Comparison of ENCODE assay signal across 8 cellular contexts in the genomic region with DNA sequence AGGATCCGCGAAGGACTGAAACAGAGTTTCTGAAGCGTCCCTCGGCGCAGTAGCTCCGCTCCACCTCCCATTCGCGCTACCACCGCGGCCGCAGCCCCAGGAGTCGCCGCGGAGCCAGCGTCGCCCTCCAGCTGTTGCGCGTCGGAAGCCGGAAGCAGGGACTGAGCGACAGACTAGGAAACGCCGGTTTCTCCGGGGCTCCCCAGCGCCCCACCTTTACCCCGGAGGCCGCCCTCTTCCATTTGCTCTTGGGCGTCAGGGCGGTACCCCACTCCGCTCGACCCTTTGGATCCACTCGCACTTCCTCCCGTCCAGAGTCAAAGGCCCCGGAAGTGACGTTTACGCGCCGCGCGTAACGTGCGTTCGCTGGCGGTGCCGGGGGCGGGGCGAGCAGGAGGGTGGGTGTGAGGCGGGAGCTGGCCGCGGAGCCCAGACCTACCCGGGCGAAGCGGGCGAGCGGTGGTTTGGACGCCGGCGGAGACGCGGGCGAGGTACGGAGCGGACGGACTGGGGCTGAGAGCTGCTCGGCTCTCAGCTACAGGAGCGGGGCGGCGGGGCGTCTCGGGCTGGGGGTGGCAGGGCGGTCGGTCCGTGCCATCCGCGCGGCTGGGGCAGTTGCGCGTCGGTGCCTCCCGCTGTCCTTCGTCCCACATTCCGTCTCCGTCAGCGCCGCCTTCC. TPM values are rescaled to one million over a fixed set of nuclear protein-coding genes. Genes with fewer than 3 reads are reported as not detected.
DNase-seq lines count a peak whose midpoint lies in the region; ATAC-seq and TF ChIP-seq lines count a peak whose summit lies in the region.

A gene (plus strand): TSS at position 432 of the 678 bp plus-strand sequence. CDS start 31,167 bp downstream, outside the sequence.

- intact Hi-C loops in activated CD4-positive, alpha-beta T cell treated with anti-CD3 and anti-CD28 coated beads, Interleukin-2, amount 10 ng/mL, durations not matched to agents 24 days and 14 days (cut with micrococcal nuclease), result loop anchor here (1.0 to 5.0 kb wide), 10 partner anchors 19 to 256 kb away; a partner anchor contains a TSS
- intact Hi-C loops in colonic mucosa (cut with DNase I), result no loop called here

- peaks cover 8 to 15% (median 12%) of the 10 kb centered on the region in 11 experiments; a peak in 21 of 22 replicates for H3K9me3 ChIP-seq in BLaER1 treated with 17β-estradiol and CSF1 and Interleukin-3, amounts not matched to agents 10 nM and 100 nM (replicated peaks in 1 of 11)
- no peaks in the 10 kb centered on the region for H3K9me3 ChIP-seq in colonic mucosa

- H3K4me1 ChIP-seq in BLaER1 treated with 17β-estradiol and CSF1 and Interleukin-3, amounts not matched to agents 10 nM and 100 nM, result peaks cover 30 to 57% (median 43%) of the 10 kb centered on the region in 10 experiments
- H3K4me1 ChIP-seq in colonic mucosa, result no peaks in the 10 kb centered on the region

- no peaks in the 10 kb centered on the region for H3K27me3 ChIP-seq in BLaER1 treated with 17β-estradiol and CSF1 and Interleukin-3, amounts not matched to agents 10 nM and 100 nM
- H3K27me3 ChIP-seq in colonic mucosa (no peaks in the 10 kb centered on the region), layer of hippocampus (ENCODE audit: control insufficient read depth, insufficient read depth, low read length) (no peaks in the 10 kb centered on the region)

- TF ChIP-seq CTCF in colonic mucosa (IDR thresholded peaks at IDR 0.05), result no peak

- peak; percentile 80 for DNase-seq in NCI-H526 treated with DMSO at 0.1 percent for 48 hours (lab: John Stamatoyannopoulos, UW)
- peak; percentile 100 for DNase-seq in activated CD4-positive, alpha-beta T cell treated with anti-CD3 and anti-CD28 coated beads, Interleukin-2, amount 10 ng/mL, durations not matched to agents 24 days and 14 days
- peak; percentile 99 for DNase-seq in colonic mucosa
- DNase-seq in stimulated activated CD4-positive, alpha-beta T cell treated with anti-CD3 and anti-CD28 coated beads, Interleukin-1b, Interleukin-23, amount 100 ng/mL, for 24 hours (ENCODE audit: low read depth in 4 of 4, low spot score in 1 of 4), result peak; percentile 96 to 98 (median 98)

- H3K4me3 ChIP-seq in BLaER1 treated with 17β-estradiol and CSF1 and Interleukin-3, amounts not matched to agents 10 nM and 100 nM, result peak within 1 kb of the TSS; percentile 81 to 98 (median 88)
- H3K4me3 ChIP-seq in colonic mucosa, result peak within 1 kb of the TSS; percentile 94

- peak within 1 kb of the TSS; percentile 88 to 99 (median 94) for H3K9ac ChIP-seq in BLaER1 treated with 17β-estradiol and CSF1 and Interleukin-3, amounts not matched to agents 10 nM and 100 nM
- peak within 1 kb of the TSS; percentile 69 to 98 for H3K9ac ChIP-seq in colonic mucosa (ENCODE audit: low read depth in 2 of 2, low read length in 2 of 2)

- peak within 1 kb of the TSS; percentile 97 for H3K4me3 Mint-ChIP-seq in activated CD4-positive, alpha-beta T cell treated with anti-CD3 and anti-CD28 coated beads, Interleukin-2, amount 10 ng/mL, durations not matched to agents 24 days and 14 days

- H3K27ac Mint-ChIP-seq in activated CD4-positive, alpha-beta T cell treated with anti-CD3 and anti-CD28 coated beads, Interleukin-2, amount 10 ng/mL, durations not matched to agents 24 days and 14 days, result peak within 1 kb of the TSS; percentile 97

- peak within 1 kb of the TSS; percentile 80 to 92 (median 90) for H3K4me2 ChIP-seq in BLaER1 treated with 17β-estradiol and CSF1 and Interleukin-3, amounts not matched to agents 10 nM and 100 nM

- peaks cover 7 to 42% (median 26%) of the 10 kb centered on the region in 11 experiments for H3K36me3 ChIP-seq in BLaER1 treated with 17β-estradiol and CSF1 and Interleukin-3, amounts not matched to agents 10 nM and 100 nM
- no peaks in the 10 kb centered on the region for H3K36me3 ChIP-seq in colonic mucosa

- no peaks in the 10 kb centered on the region for H3K27me3 Mint-ChIP-seq in activated CD4-positive, alpha-beta T cell treated with anti-CD3 and anti-CD28 coated beads, Interleukin-2, amount 10 ng/mL, durations not matched to agents 24 days and 14 days

- H3K36me3 Mint-ChIP-seq in activated CD4-positive, alpha-beta T cell treated with anti-CD3 and anti-CD28 coated beads, Interleukin-2, amount 10 ng/mL, durations not matched to agents 24 days and 14 days (ENCODE audit: low read depth), result peaks cover 27% of the 10 kb centered on the region

- ATAC-seq in GM19351 (IDR thresholded peaks at IDR 0.05; ENCODE audit: unreplicated experiment) (peak; percentile 78), HG03520 (IDR thresholded peaks at IDR 0.05; ENCODE audit: unreplicated experiment) (peak; percentile 84)

- H3K9me3 Mint-ChIP-seq in activated CD4-positive, alpha-beta T cell treated with anti-CD3 and anti-CD28 coated beads, Interleukin-2, amount 10 ng/mL, durations not matched to agents 24 days and 14 days, result peaks cover 7% of the 10 kb centered on the region

- H4K20me1 ChIP-seq in BLaER1 treated with 17β-estradiol and CSF1 and Interleukin-3, amounts not matched to agents 10 nM and 100 nM, result peaks cover 17 to 49% (median 43%) of the 10 kb centered on the region in 11 experiments; a peak in 19 of 22 replicates

- peaks cover 26% of the 10 kb centered on the region for H3K4me1 Mint-ChIP-seq in activated CD4-positive, alpha-beta T cell treated with anti-CD3 and anti-CD28 coated beads, Interleukin-2, amount 10 ng/mL, durations not matched to agents 24 days and 14 days

- H3K27ac ChIP-seq in BLaER1 treated with 17β-estradiol and CSF1 and Interleukin-3, amounts not matched to agents 10 nM and 100 nM, result peak within 1 kb of the TSS; percentile 87 to 97 (median 91)
- H3K27ac ChIP-seq in colonic mucosa, result peak within 1 kb of the TSS; percentile 98
- peak within 1 kb of the TSS; percentile 91 for H3K27ac ChIP-seq in layer of hippocampus (ENCODE audit: low read depth, low read length)

RNA-seq across cellular contexts. Expression of the gene that starts here (rescaled TPM):
- 23.6 and 23.8 TPM in 2 replicates for total RNA-seq in activated CD4-positive, alpha-beta T cell treated with anti-CD3 and anti-CD28 coated beads, Interleukin-2, amount 10 ng/mL, durations not matched to agents 24 days and 14 days
- 10 to 100 TPM; 19.1 to 25.1 TPM for total RNA-seq in colonic mucosa

Comparison
In these comparisons a context has a peak if more than half of its experiments do, and no peak if none do; other contexts are left out.
1. Peak in every context shown above with its lines: DNase-seq, ATAC-seq, H3K4me3 ChIP-seq and H3K27ac ChIP-seq.